8 cellular contexts compared by ENCODE assay signal in the genomic region with DNA sequence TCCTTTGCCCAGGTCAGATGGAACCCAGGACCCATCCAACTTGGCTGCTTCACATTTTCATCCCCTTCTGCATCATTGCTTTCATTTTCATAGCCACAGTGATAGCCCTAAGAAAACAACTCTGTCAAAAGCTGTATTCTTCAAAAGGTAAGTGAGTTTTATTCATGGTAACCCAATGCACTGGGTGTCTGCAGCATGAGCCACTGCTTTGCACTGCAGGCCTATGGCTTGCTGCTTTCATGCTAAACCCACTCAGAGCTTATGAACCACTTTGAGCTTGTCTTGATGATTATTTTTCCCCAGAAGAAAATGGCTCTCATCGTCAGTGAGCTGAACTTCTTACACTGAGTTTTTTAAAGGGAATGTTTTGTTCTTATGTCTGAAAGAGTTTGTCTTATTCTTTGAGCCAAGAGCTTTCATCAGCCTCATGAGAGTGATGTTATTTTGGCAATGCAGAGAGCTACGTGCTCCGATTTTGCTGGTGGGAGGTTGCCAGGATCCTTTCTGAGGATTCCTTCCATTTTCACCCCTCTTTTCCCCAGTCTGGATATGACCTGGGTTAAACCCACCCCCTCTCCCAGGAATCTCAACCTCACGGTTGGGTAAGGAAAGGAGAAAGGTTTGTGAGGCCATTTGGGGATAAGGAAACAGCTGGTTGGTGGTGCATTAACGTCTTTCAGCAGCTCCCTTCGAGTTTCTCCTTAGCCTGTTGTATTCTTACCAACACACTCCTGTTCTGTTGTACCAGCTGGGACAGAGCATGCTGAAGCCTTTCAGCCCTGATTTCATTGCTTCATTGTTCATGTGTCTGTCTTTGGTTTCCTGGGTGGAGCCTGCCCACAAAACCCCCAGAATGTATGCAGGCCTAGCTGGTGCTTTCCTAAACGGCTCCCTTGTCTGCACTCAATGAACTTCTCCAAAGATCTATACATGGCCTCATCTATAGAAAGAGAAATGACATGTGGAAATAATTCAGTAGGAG. TPM values are rescaled to one million over a fixed set of nuclear protein-coding genes. Genes with fewer than 3 reads are reported as not detected.
DNase-seq lines count a peak whose midpoint lies in the region; ATAC-seq and TF ChIP-seq lines count a peak whose summit lies in the region.

No MANE protein-coding gene starts in this region.

- peak overlapping the region; percentile 76 for H3K4me3 Mint-ChIP-seq in CD4-positive, alpha-beta T cell
- H3K4me3 Mint-ChIP-seq in central memory CD8-positive, alpha-beta T cell, result peak overlapping the region; percentile 48

- peak; percentile 97 for ATAC-seq in CD4-positive, alpha-beta T cell (ENCODE audit: poor library complexity)
- ATAC-seq in GM21786 (IDR thresholded peaks at IDR 0.05; ENCODE audit: unreplicated experiment), result peak; percentile 57
- ATAC-seq in central memory CD8-positive, alpha-beta T cell (replicated peaks; ENCODE audit: extremely low read depth, poor library complexity, severe bottlenecking), result peak; percentile 95

- H3K9me3 ChIP-seq in CD4-positive, alpha-beta T cell (ENCODE audit: control insufficient read depth, low read length), result no peaks in the 10 kb centered on the region

- no peaks in the 10 kb centered on the region for H3K27me3 ChIP-seq in CD4-positive, alpha-beta T cell (ENCODE audit: control insufficient read depth, insufficient read depth, low read length)

- peaks cover 6% of the 10 kb centered on the region for H3K36me3 Mint-ChIP-seq in CD4-positive, alpha-beta T cell (ENCODE audit: low read depth)
- H3K36me3 Mint-ChIP-seq in central memory CD8-positive, alpha-beta T cell (ENCODE audit: insufficient read depth), result no peaks in the 10 kb centered on the region

- no peak for TF ChIP-seq CTCF in CD4-positive, alpha-beta T cell (IDR thresholded peaks at IDR 0.05)

- no peaks in the 10 kb centered on the region for H3K27me3 Mint-ChIP-seq in CD4-positive, alpha-beta T cell
- no peaks in the 10 kb centered on the region for H3K27me3 Mint-ChIP-seq in central memory CD8-positive, alpha-beta T cell

- CTCF ChIA-PET in CD4-positive, alpha-beta T cell (lab: Charles Lee), result interaction anchor here (1.0 to 1.6 kb wide), 3 partner anchors 13 to 107 kb away, joined by 4 to 5 read pairs (median 5); a partner anchor contains a TSS

- H3K27ac Mint-ChIP-seq in CD4-positive, alpha-beta T cell, result peak overlapping the region; percentile 94
- peak overlapping the region; percentile 92 for H3K27ac Mint-ChIP-seq in central memory CD8-positive, alpha-beta T cell (ENCODE audit: low read depth)

- peaks cover 2% of the 10 kb centered on the region for H3K9me3 Mint-ChIP-seq in CD4-positive, alpha-beta T cell
- no peaks in the 10 kb centered on the region for H3K9me3 Mint-ChIP-seq in central memory CD8-positive, alpha-beta T cell

- peak; percentile 28 to 50 (median 43) for DNase-seq in CD4-positive, alpha-beta T cell
- DNase-seq in T-helper 1 cell (peak in 4 of 5 donors; percentile 29 to 79 (median 31)), COLO829 (ENCODE audit: low spot score) (no peak), SW 1271 (lab: John Stamatoyannopoulos, UW) (no peak), islet precursor cell (no peak)
- peak in 1 of 2 donors; percentile 37 for DNase-seq in central memory CD8-positive, alpha-beta T cell (ENCODE audit: low spot score in 2 of 2)
- peak; percentile 15 to 29 for DNase-seq in stimulated activated CD4-positive, alpha-beta T cell treated with anti-CD3 and anti-CD28 coated beads, Interleukin-2, amount 100 ng/mL, for 24 hours

- intact Hi-C loops in CD4-positive, alpha-beta T cell (cut with DNase I, micrococcal nuclease), result no loop called here

- H3K4me1 Mint-ChIP-seq in CD4-positive, alpha-beta T cell (ENCODE audit: low read depth), result peaks cover 66% of the 10 kb centered on the region
- peaks cover 45% of the 10 kb centered on the region for H3K4me1 Mint-ChIP-seq in central memory CD8-positive, alpha-beta T cell

- POLR2A ChIA-PET in CD4-positive, alpha-beta T cell (lab: Charles Lee), result interaction anchor here (0.6 to 4.3 kb wide), 19 partner anchors 11 to 892 kb away, joined by 3 to 35 read pairs (median 5); a partner anchor contains a TSS

- H3K27ac ChIP-seq in CD4-positive, alpha-beta T cell (ENCODE audit: low read depth, low read length), result peak overlapping the region; percentile 81

RNA-seq across cellular contexts. Expression of a gene that starts 47.6 kb away (rescaled TPM):
- total RNA-seq in CD4-positive, alpha-beta T cell, result under 1 TPM; 0.11 to 0.17 TPM

Comparison
In these comparisons a context has a peak if more than half of its experiments do, and no peak if none do; other contexts are left out.
1. DNase-seq: peak in CD4-positive, alpha-beta T cell (10 of 10), T-helper 1 cell (4 of 5) and stimulated activated CD4-positive, alpha-beta T cell treated with anti-CD3 and anti-CD28 coated beads, Interleukin-2, amount 100 ng/mL, for 24 hours (2 of 2); none in COLO829 (single experiment), SW 1271 (0 of 2) and islet precursor cell (single experiment).
2. Peak in every context shown above with its lines, with median percentiles within 50 percentile points of each other: ATAC-seq.